In the genomic region with DNA sequence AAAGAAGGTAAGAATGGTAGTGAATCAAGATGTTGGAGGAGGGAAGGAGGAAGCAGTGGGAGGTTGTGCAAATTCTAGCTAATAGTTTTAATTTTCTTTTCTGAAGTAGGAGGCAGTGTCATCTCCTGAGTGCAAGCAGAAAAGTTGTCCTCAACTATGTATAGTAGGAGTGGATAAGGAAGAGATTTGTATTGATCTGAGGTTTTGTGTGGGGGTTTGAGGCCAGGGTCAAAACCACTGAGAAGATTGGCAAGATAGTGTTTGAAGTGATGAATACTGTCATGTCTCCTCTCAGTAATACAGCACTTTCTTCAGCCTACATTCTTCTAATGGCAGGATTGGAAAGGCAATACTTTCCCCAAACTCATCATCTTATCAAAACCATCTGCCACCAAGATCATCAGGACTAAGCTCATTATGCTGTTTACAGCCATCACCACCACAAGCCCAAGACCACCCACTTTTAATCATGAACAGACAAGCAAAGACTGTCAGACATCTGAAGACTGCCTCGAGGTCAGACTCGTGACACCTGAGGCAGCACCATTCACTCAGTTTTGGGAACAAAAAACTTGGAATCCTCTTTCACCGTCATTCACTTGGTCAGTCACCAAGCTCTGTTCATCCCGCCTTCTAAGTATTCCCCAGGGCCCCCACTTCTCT, we compare ENCODE assay signal across 1 cellular context.
TF ChIP-seq lines count a peak whose summit lies in the region.

No MANE protein-coding gene starts in this region.

TF ChIP-seq in HEK293, 187 proteins besides CTCF, POLR2A, EP300 and RAD21:
- TF ChIP-seq ZFHX2 (tag by site-specific recombination; conservative IDR thresholded peaks at IDR 0.05) (peak; percentile 30), EGR2 (tag by site-specific recombination; IDR thresholded peaks at IDR 0.05; ENCODE audit: low read depth) (peak; percentile 80)
- TF ChIP-seq, protein P1, sequence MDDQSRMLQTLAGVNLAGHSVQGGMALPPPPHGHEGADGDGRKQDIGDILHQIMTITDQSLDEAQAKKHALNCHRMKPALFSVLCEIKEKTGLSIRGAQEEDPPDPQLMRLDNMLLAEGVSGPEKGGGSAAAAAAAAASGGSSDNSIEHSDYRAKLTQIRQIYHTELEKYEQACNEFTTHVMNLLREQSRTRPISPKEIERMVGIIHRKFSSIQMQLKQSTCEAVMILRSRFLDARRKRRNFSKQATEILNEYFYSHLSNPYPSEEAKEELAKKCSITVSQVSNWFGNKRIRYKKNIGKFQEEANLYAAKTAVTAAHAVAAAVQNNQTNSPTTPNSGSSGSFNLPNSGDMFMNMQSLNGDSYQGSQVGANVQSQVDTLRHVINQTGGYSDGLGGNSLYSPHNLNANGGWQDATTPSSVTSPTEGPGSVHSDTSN (CRISPR knock-in tag; IDR thresholded peaks at IDR 0.05) = no peak
